8 cellular contexts compared by ENCODE assay signal in genomic region chr5:41869739-41870620, GRCh38. TPM values are rescaled to one million over a fixed set of nuclear protein-coding genes. Genes with fewer than 3 reads are reported as not detected.
DNase-seq lines count a peak whose midpoint lies in the region; ATAC-seq and TF ChIP-seq lines count a peak whose summit lies in the region.

Gene OXCT1, minus strand, starts transcription at chr5:41870425. Its CDS starts 67 bp downstream, at chr5:41870358.

- ATAC-seq in GM19372 (IDR thresholded peaks at IDR 0.05; ENCODE audit: low read depth, unreplicated experiment) = peak; percentile 85
- peak; percentile 96 for ATAC-seq in HG03521 (IDR thresholded peaks at IDR 0.05; ENCODE audit: unreplicated experiment)
- ATAC-seq in lower lobe of right lung = peak; percentile 94 to 95

- WGBS in ectodermal cell, 2 experiments = 1% methylated on average over 81 of the region's 81 CpGs

- CTCF ChIA-PET in activated CD4-positive, alpha-beta memory T cell treated with anti-CD3 and anti-CD28 coated beads for 36 hours (lab: Charles Lee) = interaction anchor here (1.0 to 1.1 kb wide), 2 partner anchors 13 to 34 kb away, joined by 3 to 4 read pairs; partner anchors contain the start of gene RIMOC1

- H3K4me1 ChIP-seq in ectodermal cell (ENCODE audit: control insufficient read depth, insufficient read depth, low read length) (peaks cover 7% of the 10 kb centered on the region), lower lobe of right lung (peaks cover 15% of the 10 kb centered on the region)

- H3K4me1 Mint-ChIP-seq in activated CD4-positive, alpha-beta memory T cell treated with anti-CD3 and anti-CD28 coated beads for 36 hours (ENCODE audit: low read depth) = peaks cover 56% of the 10 kb centered on the region

- peak; percentile 95 for DNase-seq in NCI-H69 (lab: John Stamatoyannopoulos, UW)
- DNase-seq in activated CD4-positive, alpha-beta memory T cell treated with anti-CD3 and anti-CD28 coated beads for 36 hours = peak; percentile 95
- peak; percentile 91 for DNase-seq in lower lobe of right lung
- DNase-seq in stimulated activated CD4-positive, alpha-beta T cell treated with anti-CD3 and anti-CD28 coated beads, TNF-alpha, amount 100 ng/mL, for 24 hours (ENCODE audit: low read depth in 3 of 3) = peak; percentile 84 to 92 (median 88)

- peak within 1 kb of the TSS; percentile 87 for H3K27ac Mint-ChIP-seq in activated CD4-positive, alpha-beta memory T cell treated with anti-CD3 and anti-CD28 coated beads for 36 hours

- H3K36me3 Mint-ChIP-seq in activated CD4-positive, alpha-beta memory T cell treated with anti-CD3 and anti-CD28 coated beads for 36 hours = peaks cover 19% of the 10 kb centered on the region

- intact Hi-C loops in activated CD4-positive, alpha-beta memory T cell treated with anti-CD3 and anti-CD28 coated beads for 36 hours (cut with micrococcal nuclease) = loop anchor here (1.0 to 5.0 kb wide), 5 partner anchors 12 to 1252 kb away; partner anchors contain the start of genes FBXO4, RIMOC1 and ZNF131
- intact Hi-C loops in lower lobe of right lung (cut with DNase I) = no loop called here

- H3K4me3 ChIP-seq in ectodermal cell (ENCODE audit: insufficient read depth, low read depth, low read length) (peak within 1 kb of the TSS; percentile 89), lower lobe of right lung (peak within 1 kb of the TSS; percentile 79)

- peak within 1 kb of the TSS; percentile 92 for H3K4me3 Mint-ChIP-seq in activated CD4-positive, alpha-beta memory T cell treated with anti-CD3 and anti-CD28 coated beads for 36 hours

- no peaks in the 10 kb centered on the region for H3K9me3 Mint-ChIP-seq in activated CD4-positive, alpha-beta memory T cell treated with anti-CD3 and anti-CD28 coated beads for 36 hours

- H3K27me3 Mint-ChIP-seq in activated CD4-positive, alpha-beta memory T cell treated with anti-CD3 and anti-CD28 coated beads for 36 hours = no peaks in the 10 kb centered on the region

- H3K27ac ChIP-seq in C4-2B (peak within 1 kb of the TSS; percentile 81), ectodermal cell (ENCODE audit: insufficient read depth, low read depth, low read length, poor library complexity, severe bottlenecking) (peak within 1 kb of the TSS; percentile 73), lower lobe of right lung (peak within 1 kb of the TSS; percentile 86)

- TF ChIP-seq CTCF in C4-2B (conservative IDR thresholded peaks at IDR 0.05) (no peak), lower lobe of right lung (IDR thresholded peaks at IDR 0.05) (no peak)

- H3K27me3 ChIP-seq in ectodermal cell (ENCODE audit: control insufficient read depth, insufficient read depth, low read length, poor library complexity, severe bottlenecking) (peaks cover 9% of the 10 kb centered on the region), lower lobe of right lung (ENCODE audit: low read depth) (no peaks in the 10 kb centered on the region)

- POLR2A ChIA-PET in activated CD4-positive, alpha-beta memory T cell treated with anti-CD3 and anti-CD28 coated beads for 36 hours (lab: Charles Lee) = interaction anchor here (0.7 to 3.1 kb wide), 3 partner anchors 15 to 55 kb away, joined by 3 to 23 read pairs (median 5); partner anchors contain the start of genes FBXO4 and RIMOC1

- H3K36me3 ChIP-seq in ectodermal cell (ENCODE audit: control insufficient read depth, insufficient read depth, low read length) = no peaks in the 10 kb centered on the region
- no peaks in the 10 kb centered on the region for H3K36me3 ChIP-seq in lower lobe of right lung

- H3K9me3 ChIP-seq in ectodermal cell (ENCODE audit: control insufficient read depth, low read length) (no peaks in the 10 kb centered on the region), lower lobe of right lung (no peaks in the 10 kb centered on the region)

RNA-seq across cellular contexts. Expression of gene OXCT1, which starts in this region (rescaled TPM):
- 100 to 1,000 TPM; 110 to 117 TPM for total RNA-seq in activated CD4-positive, alpha-beta memory T cell treated with anti-CD3 and anti-CD28 coated beads for 36 hours
- 30.9 TPM for polyA plus RNA-seq in ectodermal cell (2013, experiment 1 of 4)
- 29.4 TPM for polyA plus RNA-seq in ectodermal cell (2013, experiment 2 of 4)
- 21.7 TPM for polyA plus RNA-seq in ectodermal cell (2013, experiment 3 of 4)
- 23.5 TPM for polyA plus RNA-seq in ectodermal cell (2013, experiment 4 of 4)
- 10.2 TPM for total RNA-seq in lower lobe of right lung

Comparison
In these comparisons a context has a peak if more than half of its experiments do, and no peak if none do; other contexts are left out.
1. Peak in every context shown above with its lines: DNase-seq, ATAC-seq, H3K4me3 ChIP-seq and H3K27ac ChIP-seq.